ENCODE assay signal across 13 cellular contexts in the genomic region with DNA sequence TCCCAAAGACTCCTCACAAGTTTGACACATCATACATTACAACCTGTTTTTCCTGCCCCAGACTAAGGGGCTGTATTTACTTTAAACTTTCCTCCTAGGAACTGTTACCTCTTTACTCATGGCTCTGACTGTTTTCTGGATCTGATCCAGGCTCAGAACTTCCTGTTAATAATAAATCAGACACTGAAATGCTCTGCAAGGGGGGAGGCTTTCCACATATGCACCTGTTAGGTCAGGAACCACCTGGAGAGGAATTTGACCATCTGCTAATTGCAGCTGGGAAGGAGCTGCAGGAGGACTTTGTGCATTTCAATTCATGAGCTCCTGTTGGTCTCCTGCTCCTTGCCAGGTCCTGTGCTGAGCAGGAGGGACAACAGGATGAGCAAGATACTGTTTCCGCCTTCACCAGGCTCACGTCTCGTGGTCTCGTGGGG.
DNase-seq lines count a peak whose midpoint lies in the region; ATAC-seq, FAIRE-seq and TF ChIP-seq lines count a peak whose summit lies in the region.
"Had no signal": no experiment of that assay in that cellular context is flagged by ENCODE, and none has a peak within 500 bp of the region (broad histone marks: within the 10 kb centered on the region; RNA-seq: fewer than 3 reads in every experiment).

No MANE protein-coding gene starts in this region.

- H2BK5ac ChIP-seq in H9 (ENCODE audit: insufficient read length, low read length) = no peak overlapping the region

- peak overlapping the region in 2 of 3 experiments; percentile 42 to 80; a peak in 3 of 7 replicates for H3K27ac Mint-ChIP-seq in H9
- H3K27ac Mint-ChIP-seq: activated B cell treated with CpG ODN at 0.5 μM for 24 hours; activated naive CD4-positive, alpha-beta T cell treated with anti-CD3 and anti-CD28 coated beads, Interleukin-2, amount 50 U/mL, for 24 hours had no signal

- POLR2A ChIA-PET in GM10248 (lab: Yijun Ruan, JAX) = no interaction called here

- no peaks in the 10 kb centered on the region for H3K36me3 ChIP-seq in pancreas

- H3K4me1 ChIP-seq in H9 (ENCODE audit: insufficient read depth, low read length) = no peaks in the 10 kb centered on the region
- H3K4me1 ChIP-seq in pancreas = no peaks in the 10 kb centered on the region

- H4K5ac ChIP-seq in H9 (ENCODE audit: insufficient read length, low read depth, low read length) = no peak overlapping the region

- WGBS in H9 (ENCODE audit: extremely low coverage, insufficient read length, low lambda C conversion rate) = no CpG with 5 or more reads among the region's 4 CpGs
- 51 to 60% methylated on average over 4 of the region's 4 CpGs for WGBS in pancreas, 2 donors

- no peak overlapping the region for H4K91ac ChIP-seq in H9 (ENCODE audit: insufficient read length, low read depth, low read length)

- H3K23ac ChIP-seq in H9 (ENCODE audit: insufficient read length, low read depth, low read length) = no peak overlapping the region

- H3K36me3 Mint-ChIP-seq in H9 (ENCODE audit: insufficient read depth in 1 of 3, low read depth in 3 of 3) = no peaks in the 10 kb centered on the region
- H3K36me3 Mint-ChIP-seq: activated naive CD4-positive, alpha-beta T cell treated with anti-CD3 and anti-CD28 coated beads, Interleukin-2, amount 50 U/mL, for 24 hours had no signal

- CTCF ChIA-PET in GM10248 (lab: Yijun Ruan, JAX) = interaction anchor here (1.3 kb wide), 1 partner anchor 31 kb away, joined by 3 read pairs; no protein-coding TSS in a partner anchor

- H2AFZ ChIP-seq in H9 (ENCODE audit: low read length) = no peak overlapping the region

- no peak overlapping the region for H3K4me3 Mint-ChIP-seq in H9
- H3K4me3 Mint-ChIP-seq: activated B cell treated with CpG ODN at 0.5 μM for 24 hours; activated naive CD4-positive, alpha-beta T cell treated with anti-CD3 and anti-CD28 coated beads, Interleukin-2, amount 50 U/mL, for 24 hours had no signal

- intact Hi-C loops in pancreas (cut with DNase I) = no loop called here

- no peak overlapping the region for H3K27ac ChIP-seq in H9 (ENCODE audit: insufficient read length, low read depth, low read length)
- H3K27ac ChIP-seq in pancreas = no peak overlapping the region

- no peak overlapping the region for H2AK5ac ChIP-seq in H9 (ENCODE audit: insufficient read length, low read length)

- H4K8ac ChIP-seq in H9 (replicated peaks; ENCODE audit: insufficient read length, low read depth, low read length) = no peak overlapping the region

- no peaks in the 10 kb centered on the region for H3K23me2 ChIP-seq in H9 (ENCODE audit: insufficient read length, low read depth, low read length, poor library complexity, severe bottlenecking)

- no peak overlapping the region for H3K56ac ChIP-seq in H9 (ENCODE audit: insufficient read length, low read depth, low read length)

- H3T11ph ChIP-seq in H9 (ENCODE audit: low read length) = no peak overlapping the region

- no peak overlapping the region for H3K4me2 ChIP-seq in H9 (ENCODE audit: insufficient read depth, insufficient read length, low read length)

- no peak for FAIRE-seq in pancreas (lab: Jason Lieb, UNC)

- no peak overlapping the region for H3K18ac ChIP-seq in H9 (ENCODE audit: insufficient read length, low read depth, low read length)

- H2BK15ac ChIP-seq in H9 (ENCODE audit: low read depth, low read length) = no peak overlapping the region

- no peaks in the 10 kb centered on the region for H3K9me3 Mint-ChIP-seq in H9
- H3K9me3 Mint-ChIP-seq: activated naive CD4-positive, alpha-beta T cell treated with anti-CD3 and anti-CD28 coated beads, Interleukin-2, amount 50 U/mL, for 24 hours had no signal

- no peak overlapping the region for H2BK12ac ChIP-seq in H9 (ENCODE audit: insufficient read length, low read depth, low read length)

- H3K27me3 Mint-ChIP-seq in H9 (ENCODE audit: low read depth) = no peaks in the 10 kb centered on the region
- H3K27me3 Mint-ChIP-seq: activated B cell treated with CpG ODN at 0.5 μM for 24 hours had no signal

- no peaks in the 10 kb centered on the region for H4K20me1 ChIP-seq in H9 (ENCODE audit: control insufficient read depth, insufficient read depth, insufficient read length)

- H3K14ac ChIP-seq in H9 (ENCODE audit: insufficient read depth, low read length) = no peak overlapping the region

- DNase-seq in H9 (no peak), NCI-H345 treated with DMSO at 0.1 percent for 48 hours (lab: John Stamatoyannopoulos, UW; ENCODE audit: unreplicated experiment) (peak; percentile 44), cerebellum (ENCODE audit: low spot score) (peak; percentile 77), pancreas (peak in 1 of 6 donors; percentile 11), NCI-H187 (lab: John Stamatoyannopoulos, UW) (no peak), amniotic stem cell (lab: John Stamatoyannopoulos, UW) (no peak), GM10248 (ENCODE audit: extremely low spot score) (no peak)
- DNase-seq: activated B cell treated with CpG ODN at 0.5 μM for 24 hours; NCI-H1436; nucleus accumbens; stimulated activated CD4-positive, alpha-beta T cell treated with anti-CD3 and anti-CD28 coated beads, Interleukin-12 subunit alpha, Interleukin-12 subunit beta, amount 100 ng/mL, for 4 hours had no signal

- ATAC-seq in pancreas = peak in 3 of 4 donors; percentile 48 to 72 (median 66)

- no peaks in the 10 kb centered on the region for H3K79me1 ChIP-seq in H9 (ENCODE audit: insufficient read depth, low read depth, low read length, poor library complexity, severe bottlenecking)

- TF ChIP-seq CTCF in H9 (conservative IDR thresholded peaks at IDR 0.05) (no peak), pancreas (IDR thresholded peaks at IDR 0.05) (no peak), GM10248 (IDR thresholded peaks at IDR 0.05; ENCODE audit: control extremely low read depth, extremely low read depth, low read depth, missing control alignments) (no peak)

- peaks cover 14 to 18% of the 10 kb centered on the region in 2 experiments for H3K4me1 Mint-ChIP-seq in H9
- H3K4me1 Mint-ChIP-seq: activated B cell treated with CpG ODN at 0.5 μM for 24 hours; activated naive CD4-positive, alpha-beta T cell treated with anti-CD3 and anti-CD28 coated beads, Interleukin-2, amount 50 U/mL, for 24 hours had no signal

- no peaks in the 10 kb centered on the region for H3K27me3 ChIP-seq in H9 (ENCODE audit: insufficient read depth, low read length)
- no peaks in the 10 kb centered on the region for H3K27me3 ChIP-seq in pancreas

- H3K79me2 ChIP-seq in H9 (ENCODE audit: insufficient read depth, low read length) = no peaks in the 10 kb centered on the region

- H2BK20ac ChIP-seq in H9 (ENCODE audit: low read depth, low read length, poor library complexity, severe bottlenecking) = no peak overlapping the region

- no peak overlapping the region for H3K9ac ChIP-seq in H9 (ENCODE audit: extremely low read depth, insufficient read length, low read length)

- no peak overlapping the region for H3K4me3 ChIP-seq in pancreas
- H3K4me3 ChIP-seq: lung had no signal

- no peaks in the 10 kb centered on the region for H3K9me3 ChIP-seq in H9 (ENCODE audit: control insufficient read depth, low read depth, low read length)
- H3K9me3 ChIP-seq in pancreas = no peaks in the 10 kb centered on the region

- H3K4ac ChIP-seq in H9 (ENCODE audit: low read depth, low read length) = no peak overlapping the region

- H2BK120ac ChIP-seq in H9 (ENCODE audit: low read depth, low read length, poor library complexity, severe bottlenecking) = no peak overlapping the region

Comparison
In these comparisons a context has a peak if more than half of its experiments do, and no peak if none do; other contexts are left out.
1. DNase-seq: peak in NCI-H345 treated with DMSO at 0.1 percent for 48 hours (single experiment) and cerebellum (single experiment); none in H9 (single experiment), NCI-H187 (0 of 2), amniotic stem cell (single experiment) and GM10248 (single experiment).